Comparison of ENCODE assay signal across 14 cellular contexts in the genomic region with DNA sequence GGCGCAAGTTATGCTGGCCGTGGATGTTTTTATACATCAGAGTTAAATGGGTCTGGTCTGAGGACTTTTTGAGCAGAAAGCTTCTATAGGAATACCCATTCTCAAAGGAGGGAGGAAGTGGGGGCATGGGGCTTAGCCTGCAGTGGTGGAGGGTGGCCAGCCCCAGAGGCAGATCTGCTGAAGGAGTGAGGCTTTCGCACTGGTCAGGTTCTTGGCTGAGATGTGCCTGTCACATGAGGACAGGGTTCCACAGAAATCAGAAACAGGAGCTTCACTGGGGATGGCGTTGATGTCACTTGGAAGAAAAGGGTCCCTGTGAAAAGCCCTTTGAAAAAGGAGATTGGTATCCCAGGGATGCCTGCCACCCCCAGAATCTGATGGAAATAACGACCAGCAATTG.
DNase-seq lines count a peak whose midpoint lies in the region; ATAC-seq and TF ChIP-seq lines count a peak whose summit lies in the region.
"Had no signal": no experiment of that assay in that cellular context is flagged by ENCODE, and none has a peak within 500 bp of the region (broad histone marks: within the 10 kb centered on the region; RNA-seq: fewer than 3 reads in every experiment).

No MANE protein-coding gene starts in this region.

- ATAC-seq in Right ventricle myocardium inferior = no peak
- no peak for ATAC-seq in stimulated activated naive B cell treated with anti-CD40 and anti-IgM and Interleukin-4, amounts not matched to agents 10 μg/mL and 1 μg/mL and 100 μg/mL, for 72 hours (replicated peaks)
- ATAC-seq in HG02678 (IDR thresholded peaks at IDR 0.05; ENCODE audit: unreplicated experiment) = no peak
- ATAC-seq: GM23338 had no signal

- intact Hi-C loops in cardiac septum (cut with DNase I) (no loop called here), Right ventricle myocardium inferior (cut with DNase I) (no loop called here), posterior vena cava (cut with DNase I) (no loop called here)

- peaks cover 59% of the 10 kb centered on the region for H3K36me3 Mint-ChIP-seq in endothelial cell (ENCODE audit: low read depth, unreplicated experiment)
- peaks cover 31 to 45% of the 10 kb centered on the region in 2 donors for H3K36me3 Mint-ChIP-seq in stimulated activated naive B cell treated with anti-CD40 and anti-IgM and Interleukin-4, amounts not matched to agents 10 μg/mL and 1 μg/mL and 100 μg/mL, for 72 hours
- peaks cover 44% of the 10 kb centered on the region for H3K36me3 Mint-ChIP-seq in T-helper 2 cell treated with Interferon-gamma antibody and Interleukin-4, amounts not matched to agents 5 μg/mL and 100 μg/mL, for 36 hours (ENCODE audit: low read depth)

- no peak overlapping the region for H3K27ac Mint-ChIP-seq in endothelial cell (ENCODE audit: unreplicated experiment)
- peak overlapping the region; percentile 68 for H3K27ac Mint-ChIP-seq in stimulated activated naive B cell treated with anti-CD40 and anti-IgM and Interleukin-4, amounts not matched to agents 10 μg/mL and 1 μg/mL and 100 μg/mL, for 72 hours
- H3K27ac Mint-ChIP-seq in T-helper 2 cell treated with Interferon-gamma antibody and Interleukin-4, amounts not matched to agents 5 μg/mL and 100 μg/mL, for 36 hours = no peak overlapping the region
- H3K27ac Mint-ChIP-seq: B cell; CD4-positive, alpha-beta T cell; GM23338 had no signal

- no peak for TF ChIP-seq CTCF in endothelial cell (IDR thresholded peaks at IDR 0.05; ENCODE audit: unreplicated experiment)

- H3K4me1 Mint-ChIP-seq in endothelial cell (ENCODE audit: unreplicated experiment) = peaks cover 9% of the 10 kb centered on the region
- peaks cover 12 to 28% of the 10 kb centered on the region in 2 donors for H3K4me1 Mint-ChIP-seq in stimulated activated naive B cell treated with anti-CD40 and anti-IgM and Interleukin-4, amounts not matched to agents 10 μg/mL and 1 μg/mL and 100 μg/mL, for 72 hours
- peaks cover 7% of the 10 kb centered on the region for H3K4me1 Mint-ChIP-seq in T-helper 2 cell treated with Interferon-gamma antibody and Interleukin-4, amounts not matched to agents 5 μg/mL and 100 μg/mL, for 36 hours (ENCODE audit: low read depth)

- DNase-seq in cardiac septum (ENCODE audit: low spot score) (peak; percentile 7), Right ventricle myocardium inferior (ENCODE audit: missing footprints) (no peak), endothelial cell (ENCODE audit: low spot score) (no peak), posterior vena cava (ENCODE audit: low spot score) (peak; percentile 53)
- DNase-seq in stimulated activated naive B cell treated with anti-CD40 and anti-IgM and Interleukin-4, amounts not matched to agents 10 μg/mL and 1 μg/mL and 100 μg/mL, for 72 hours = no peak
- DNase-seq in T-helper 2 cell treated with Interferon-gamma antibody and Interleukin-4, amounts not matched to agents 5 μg/mL and 100 μg/mL, for 36 hours (ENCODE audit: low spot score) = no peak
- DNase-seq: C1 segment of cervical spinal cord; Calu3; CD4-positive, alpha-beta T cell; DMS 273 treated with DMSO at 0.1 percent for 48 hours; H7 had no signal

- H3K4me3 Mint-ChIP-seq in endothelial cell (ENCODE audit: unreplicated experiment) = peak overlapping the region; percentile 83
- no peak overlapping the region for H3K4me3 Mint-ChIP-seq in stimulated activated naive B cell treated with anti-CD40 and anti-IgM and Interleukin-4, amounts not matched to agents 10 μg/mL and 1 μg/mL and 100 μg/mL, for 72 hours
- H3K4me3 Mint-ChIP-seq in T-helper 2 cell treated with Interferon-gamma antibody and Interleukin-4, amounts not matched to agents 5 μg/mL and 100 μg/mL, for 36 hours = no peak overlapping the region
- H3K4me3 Mint-ChIP-seq: B cell; CD4-positive, alpha-beta T cell; GM23338 had no signal

- peaks cover 22% of the 10 kb centered on the region for H3K27me3 Mint-ChIP-seq in endothelial cell (ENCODE audit: unreplicated experiment)
- no peaks in the 10 kb centered on the region for H3K27me3 Mint-ChIP-seq in stimulated activated naive B cell treated with anti-CD40 and anti-IgM and Interleukin-4, amounts not matched to agents 10 μg/mL and 1 μg/mL and 100 μg/mL, for 72 hours
- peaks cover 4% of the 10 kb centered on the region for H3K27me3 Mint-ChIP-seq in T-helper 2 cell treated with Interferon-gamma antibody and Interleukin-4, amounts not matched to agents 5 μg/mL and 100 μg/mL, for 36 hours (ENCODE audit: low read depth)
- H3K27me3 Mint-ChIP-seq: B cell; CD4-positive, alpha-beta T cell had no signal

- H3K9me3 Mint-ChIP-seq in endothelial cell (ENCODE audit: unreplicated experiment) = no peaks in the 10 kb centered on the region
- no peaks in the 10 kb centered on the region for H3K9me3 Mint-ChIP-seq in stimulated activated naive B cell treated with anti-CD40 and anti-IgM and Interleukin-4, amounts not matched to agents 10 μg/mL and 1 μg/mL and 100 μg/mL, for 72 hours
- H3K9me3 Mint-ChIP-seq in T-helper 2 cell treated with Interferon-gamma antibody and Interleukin-4, amounts not matched to agents 5 μg/mL and 100 μg/mL, for 36 hours = peaks cover 16% of the 10 kb centered on the region

Comparison
In these comparisons a context has a peak if more than half of its experiments do, and no peak if none do; other contexts are left out.
1. DNase-seq: peak in cardiac septum (single experiment) and posterior vena cava (single experiment); none in Right ventricle myocardium inferior (single experiment), endothelial cell (single experiment), stimulated activated naive B cell treated with anti-CD40 and anti-IgM and Interleukin-4, amounts not matched to agents 10 μg/mL and 1 μg/mL and 100 μg/mL, for 72 hours (single experiment) and T-helper 2 cell treated with Interferon-gamma antibody and Interleukin-4, amounts not matched to agents 5 μg/mL and 100 μg/mL, for 36 hours (single experiment).